Comparison of ENCODE assay signal across 1 cellular context in the genomic region with DNA sequence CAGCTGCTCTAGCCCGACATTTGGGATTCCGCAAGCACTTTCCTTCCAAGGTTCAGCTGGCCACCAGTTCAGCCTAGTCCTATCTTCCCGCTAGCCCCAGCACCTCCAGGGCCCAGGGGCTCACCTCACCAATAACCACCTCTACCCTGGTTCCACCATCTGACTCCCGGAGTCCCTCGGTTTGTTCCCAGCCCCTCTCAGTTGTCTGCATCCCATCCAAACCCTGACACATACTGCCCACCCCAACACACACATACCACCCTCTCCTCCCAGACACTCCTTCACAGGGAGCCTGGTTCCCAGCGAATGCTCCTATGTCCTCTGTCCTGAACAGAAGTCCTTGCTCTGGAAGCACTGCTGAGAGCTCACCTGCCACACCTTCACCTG.
TF ChIP-seq lines count a peak whose summit lies in the region.

No MANE protein-coding gene starts in this region.

TF ChIP-seq in K562, 482 proteins besides CTCF, POLR2A, EP300 and RAD21:
- TF ChIP-seq RBBP5 (IDR thresholded peaks at IDR 0.05; ENCODE audit: borderline replicate concordance, insufficient read depth, low read length, poor library complexity, severe bottlenecking), result peak; percentile 11
- TF ChIP-seq KAT8 (IDR thresholded peaks at IDR 0.05; ENCODE audit: low read depth), result no peak
- no peak for TF ChIP-seq TFAM (CRISPR knock-in tag; conservative IDR thresholded peaks at IDR 0.05)
- TF ChIP-seq DNMT1 (IDR thresholded peaks at IDR 0.05), result no peak
- no peak for TF ChIP-seq CHD2 (IDR thresholded peaks at IDR 0.05; ENCODE audit: low read depth, low read length)
- 0 out of 2 replicates have a peak, but pooled peaks have one; percentile 9 for TF ChIP-seq ZNF511 (CRISPR knock-in tag; IDR thresholded peaks at IDR 0.05)
- TF ChIP-seq, protein P1, sequence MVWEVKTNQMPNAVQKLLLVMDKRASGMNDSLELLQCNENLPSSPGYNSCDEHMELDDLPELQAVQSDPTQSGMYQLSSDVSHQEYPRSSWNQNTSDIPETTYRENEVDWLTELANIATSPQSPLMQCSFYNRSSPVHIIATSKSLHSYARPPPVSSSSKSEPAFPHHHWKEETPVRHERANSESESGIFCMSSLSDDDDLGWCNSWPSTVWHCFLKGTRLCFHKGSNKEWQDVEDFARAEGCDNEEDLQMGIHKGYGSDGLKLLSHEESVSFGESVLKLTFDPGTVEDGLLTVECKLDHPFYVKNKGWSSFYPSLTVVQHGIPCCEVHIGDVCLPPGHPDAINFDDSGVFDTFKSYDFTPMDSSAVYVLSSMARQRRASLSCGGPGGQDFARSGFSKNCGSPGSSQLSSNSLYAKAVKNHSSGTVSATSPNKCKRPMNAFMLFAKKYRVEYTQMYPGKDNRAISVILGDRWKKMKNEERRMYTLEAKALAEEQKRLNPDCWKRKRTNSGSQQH (CRISPR knock-in tag; IDR thresholded peaks at IDR 0.05), result 0 out of 2 replicates have a peak, but pooled peaks have one; percentile 43
- no peak for TF ChIP-seq FOSL1 (tag; conservative IDR thresholded peaks at IDR 0.05)
- TF ChIP-seq, protein P2, sequence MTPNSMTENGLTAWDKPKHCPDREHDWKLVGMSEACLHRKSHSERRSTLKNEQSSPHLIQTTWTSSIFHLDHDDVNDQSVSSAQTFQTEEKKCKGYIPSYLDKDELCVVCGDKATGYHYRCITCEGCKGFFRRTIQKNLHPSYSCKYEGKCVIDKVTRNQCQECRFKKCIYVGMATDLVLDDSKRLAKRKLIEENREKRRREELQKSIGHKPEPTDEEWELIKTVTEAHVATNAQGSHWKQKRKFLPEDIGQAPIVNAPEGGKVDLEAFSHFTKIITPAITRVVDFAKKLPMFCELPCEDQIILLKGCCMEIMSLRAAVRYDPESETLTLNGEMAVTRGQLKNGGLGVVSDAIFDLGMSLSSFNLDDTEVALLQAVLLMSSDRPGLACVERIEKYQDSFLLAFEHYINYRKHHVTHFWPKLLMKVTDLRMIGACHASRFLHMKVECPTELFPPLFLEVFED (CRISPR knock-in tag; conservative IDR thresholded peaks at IDR 0.05), result 0 out of 2 replicates have a peak, but pooled peaks have one; percentile 56
